ENCODE assay signal across 8 cellular contexts in genomic region chr9:92669890-92670708, GRCh38. TPM values are rescaled to one million over a fixed set of nuclear protein-coding genes. Genes with fewer than 3 reads are reported as not detected.
A peak's percentile ranks its signal among the peaks of the same experiment; 100 is the strongest.
DNase-seq lines count a peak whose midpoint lies in the region; ATAC-seq and TF ChIP-seq lines count a peak whose summit lies in the region.

Gene IPPK (minus strand): TSS chr9:92670131. CDS start chr9:92669988, 143 bp downstream.

- H3K27me3 Mint-ChIP-seq in H9 (ENCODE audit: low read depth) = no peaks in the 10 kb centered on the region
- H3K27me3 Mint-ChIP-seq in natural killer cell (ENCODE audit: low read depth in 2 of 2) = no peaks in the 10 kb centered on the region

- peak within 1 kb of the TSS; percentile 48 for H3K27ac ChIP-seq in H9 (ENCODE audit: insufficient read length, low read depth, low read length)

- peaks cover 7% of the 10 kb centered on the region; the same call in 1 of the 2 replicates for H3K79me2 ChIP-seq in H9 (ENCODE audit: insufficient read depth, low read length)

- H3K36me3 Mint-ChIP-seq in H9 (ENCODE audit: insufficient read depth in 1 of 3, low read depth in 3 of 3) (peaks cover 0 to 12% (median 0%) of the 10 kb centered on the region in 3 experiments; a peak in 5 of 7 replicates), natural killer cell (no peaks in the 10 kb centered on the region)

- peak; percentile 92 to 98 (median 93) for ATAC-seq in natural killer cell

- no peak for TF ChIP-seq CTCF in H9 (conservative IDR thresholded peaks at IDR 0.05)
- no peak for TF ChIP-seq CTCF in natural killer cell (IDR thresholded peaks at IDR 0.05)

- H4K91ac ChIP-seq in H9 (ENCODE audit: insufficient read length, low read depth, low read length) = no peak within 1 kb of the TSS

- H3K4me1 ChIP-seq in ES-I3 (ENCODE audit: insufficient read depth, low read length) (no peaks in the 10 kb centered on the region), H9 (ENCODE audit: insufficient read depth, low read length) (peaks cover 7% of the 10 kb centered on the region; the same call in 1 of the 2 replicates)

- H2BK120ac ChIP-seq in H9 (ENCODE audit: low read depth, low read length, poor library complexity, severe bottlenecking) = no peak within 1 kb of the TSS

- H3K9me3 Mint-ChIP-seq in H9 (no peaks in the 10 kb centered on the region), natural killer cell (no peaks in the 10 kb centered on the region)

- H2BK12ac ChIP-seq in H9 (ENCODE audit: insufficient read length, low read depth, low read length) = no peak within 1 kb of the TSS

- peak within 1 kb of the TSS; percentile 78 for H4K5ac ChIP-seq in H9 (ENCODE audit: insufficient read length, low read depth, low read length)

- H3K4me1 Mint-ChIP-seq in H9 (peaks cover 6 to 13% of the 10 kb centered on the region in 2 experiments), natural killer cell (peaks cover 20 to 27% of the 10 kb centered on the region in 2 donors)

- no peak within 1 kb of the TSS for H4K8ac ChIP-seq in H9 (replicated peaks; ENCODE audit: insufficient read length, low read depth, low read length)

- peak within 1 kb of the TSS; percentile 68 for H3K9ac ChIP-seq in ES-I3 (ENCODE audit: low read depth, low read length)
- H3K9ac ChIP-seq in H9 (ENCODE audit: extremely low read depth, insufficient read length, low read length) = peak within 1 kb of the TSS; percentile 95

- H3K27me3 ChIP-seq in H9 (ENCODE audit: insufficient read depth, low read length) = no peaks in the 10 kb centered on the region

- H2AK5ac ChIP-seq in H9 (ENCODE audit: insufficient read length, low read length) = no peak within 1 kb of the TSS

- DNase-seq in H9 (peak; percentile 99), M059J (ENCODE audit: low read depth) (peak; percentile 99), fibroblast of peridontal ligament (ENCODE audit: extremely low read depth) (peak; percentile 98), natural killer cell (peak; percentile 95)
- peak; percentile 95 for DNase-seq in activated effector memory CD4-positive, alpha-beta T cell treated with Interleukin-2 at 50 U/mL for 16 hours
- peak; percentile 91 to 96 (median 94) for DNase-seq in stimulated activated naive CD4-positive, alpha-beta T cell (lab: John Stamatoyannopoulos, UW)

- peak within 1 kb of the TSS; percentile 66 for H3K18ac ChIP-seq in H9 (ENCODE audit: insufficient read length, low read depth, low read length)

- peak; percentile 93 for TF ChIP-seq POLR2A in Raji (IDR thresholded peaks at IDR 0.05; ENCODE audit: insufficient read depth, low read depth, low read length)

- H4K20me1 ChIP-seq in H9 (ENCODE audit: control insufficient read depth, insufficient read depth, insufficient read length) = no peaks in the 10 kb centered on the region

- H3K4me3 Mint-ChIP-seq in H9 (peak within 1 kb of the TSS; percentile 94 to 97), natural killer cell (peak within 1 kb of the TSS; percentile 90)

- WGBS in H9 (ENCODE audit: extremely low coverage, insufficient read length, low lambda C conversion rate) = no CpG with 5 or more reads among the region's 75 CpGs

- peak within 1 kb of the TSS; percentile 93 for H3K14ac ChIP-seq in H9 (ENCODE audit: insufficient read depth, low read length)

- intact Hi-C loops in natural killer cell (cut with micrococcal nuclease) = loop anchor here (1.0 to 2.0 kb wide), 3 partner anchors 95 to 345 kb away; partner anchors contain the start of genes CENPP, NOL8 and ZNF484

- H2BK15ac ChIP-seq in H9 (ENCODE audit: low read depth, low read length) = peak within 1 kb of the TSS; percentile 17; the same call in 1 of the 2 replicates

- H2BK5ac ChIP-seq in H9 (ENCODE audit: insufficient read length, low read length) = peak within 1 kb of the TSS; percentile 60

- no peak within 1 kb of the TSS for H3K4ac ChIP-seq in H9 (ENCODE audit: low read depth, low read length)

- peak within 1 kb of the TSS; percentile 33 for H2AFZ ChIP-seq in H9 (ENCODE audit: low read length)

- H3K4me2 ChIP-seq in H9 (ENCODE audit: insufficient read depth, insufficient read length, low read length) = peak within 1 kb of the TSS; percentile 92

- H3T11ph ChIP-seq in H9 (ENCODE audit: low read length) = no peak within 1 kb of the TSS

- H3K36me3 ChIP-seq in ES-I3 (ENCODE audit: insufficient read depth, low read length) = no peaks in the 10 kb centered on the region

- H3K27ac Mint-ChIP-seq in H9 (peak within 1 kb of the TSS; percentile 86 to 97 (median 96); a peak in 6 of 7 replicates), natural killer cell (peak within 1 kb of the TSS; percentile 93 to 94)

- H2BK20ac ChIP-seq in H9 (ENCODE audit: low read depth, low read length, poor library complexity, severe bottlenecking) = no peak within 1 kb of the TSS

- no peaks in the 10 kb centered on the region for H3K79me1 ChIP-seq in H9 (ENCODE audit: insufficient read depth, low read depth, low read length, poor library complexity, severe bottlenecking)

- no peak within 1 kb of the TSS for H3K23ac ChIP-seq in H9 (ENCODE audit: insufficient read length, low read depth, low read length)

- H3K9me3 ChIP-seq in ES-I3 (ENCODE audit: control insufficient read depth, insufficient read depth, low read length) = no peaks in the 10 kb centered on the region
- H3K9me3 ChIP-seq in H9 (ENCODE audit: control insufficient read depth, low read depth, low read length) = no peaks in the 10 kb centered on the region

- H3K23me2 ChIP-seq in H9 (ENCODE audit: insufficient read length, low read depth, low read length, poor library complexity, severe bottlenecking) = peaks cover 5% of the 10 kb centered on the region

- no peak within 1 kb of the TSS for H3K56ac ChIP-seq in H9 (ENCODE audit: insufficient read length, low read depth, low read length)

RNA-seq across cellular contexts. Expression of gene IPPK, which starts in this region (rescaled TPM):
- 10.7 and 12.9 TPM in 2 replicates for total RNA-seq in H9 (2021)
- 9.6 and 24.5 TPM in 2 replicates for total RNA-seq in M059J (2014; rRNA removed; shearing (Covaris generic))
- total RNA-seq in natural killer cell = 1 to 10 TPM; 4.9 to 9.2 (median 6.7) TPM

Comparison
In these comparisons a context has a peak if more than half of its experiments do, and no peak if none do; other contexts are left out.
1. Peak in every context shown above with its lines: DNase-seq, ATAC-seq and H3K27ac ChIP-seq.